Comparison of ENCODE assay signal across 8 cellular contexts in genomic region chr1:10339815-10340214, GRCh38. TPM values are rescaled to one million over a fixed set of nuclear protein-coding genes. Genes with fewer than 3 reads are reported as not detected.
A peak's percentile ranks its signal among the peaks of the same experiment; 100 is the strongest.
DNase-seq lines count a peak whose midpoint lies in the region; ATAC-seq and TF ChIP-seq lines count a peak whose summit lies in the region.

No MANE protein-coding gene starts in this region.

- DNase-seq in BE2C (peak; percentile 78), NCI-H2227 (lab: John Stamatoyannopoulos, UW; ENCODE audit: unreplicated experiment) (peak; percentile 87), dorsolateral prefrontal cortex (peak; percentile 39 to 94 (median 83)), medulla oblongata (ENCODE audit: extremely low spot score) (peak; percentile 93), NCI-H187 treated with DMSO at 0.1 percent for 48 hours (lab: John Stamatoyannopoulos, UW) (no peak)
- no peak for DNase-seq in activated CD4-positive, alpha-beta T cell treated with anti-CD3 and anti-CD28 coated beads for 36 hours

- CTCF ChIA-PET in activated CD4-positive, alpha-beta T cell treated with anti-CD3 and anti-CD28 coated beads for 36 hours (lab: Charles Lee): interaction anchor here (0.7 to 1.6 kb wide), 6 partner anchors 10 to 892 kb away, joined by 3 to 7 read pairs (median 4); partner anchors contain the start of gene KIF1B

- no peak for ATAC-seq in GM19463 (IDR thresholded peaks at IDR 0.05; ENCODE audit: unreplicated experiment)
- no peak for ATAC-seq in GM21576 (IDR thresholded peaks at IDR 0.05; ENCODE audit: unreplicated experiment)
- no peak for ATAC-seq in activated CD4-positive, alpha-beta T cell treated with anti-CD3 and anti-CD28 coated beads for 36 hours

- TF ChIP-seq CTCF in BE2C (IDR thresholded peaks at IDR 0.05; ENCODE audit: low read depth, low read length): no peak
- peak in 17 of 56 donors; percentile 9 to 55 (median 26) for TF ChIP-seq CTCF in dorsolateral prefrontal cortex (IDR thresholded peaks at IDR 0.05 in 54 of 56, conservative IDR thresholded peaks at IDR 0.05 in 2 of 56; ENCODE audit: low read depth in 1 of 56, partially characterized antibody in 56 of 56)

- H3K4me3 Mint-ChIP-seq in activated CD4-positive, alpha-beta T cell treated with anti-CD3 and anti-CD28 coated beads for 36 hours: no peak overlapping the region

- H3K27ac Mint-ChIP-seq in activated CD4-positive, alpha-beta T cell treated with anti-CD3 and anti-CD28 coated beads for 36 hours: no peak overlapping the region

- H3K36me3 Mint-ChIP-seq in activated CD4-positive, alpha-beta T cell treated with anti-CD3 and anti-CD28 coated beads for 36 hours (ENCODE audit: low read depth): peaks cover 21% of the 10 kb centered on the region

- H3K9me3 ChIP-seq in BE2C: no peaks in the 10 kb centered on the region

- no peaks in the 10 kb centered on the region for H3K9me3 Mint-ChIP-seq in activated CD4-positive, alpha-beta T cell treated with anti-CD3 and anti-CD28 coated beads for 36 hours (ENCODE audit: low read depth)

- H3K4me3 ChIP-seq in BE2C (ENCODE audit: low read depth, low read length) (peak overlapping the region; percentile 25), dorsolateral prefrontal cortex (peak overlapping the region in 20 of 59 donors; percentile 1 to 37 (median 14))

- H3K36me3 ChIP-seq in BE2C: no peaks in the 10 kb centered on the region; the same call in 1 of the 2 replicates

- H3K27me3 ChIP-seq in BE2C: no peaks in the 10 kb centered on the region
- H3K27me3 ChIP-seq in dorsolateral prefrontal cortex: no peaks in the 10 kb centered on the region

- H3K4me1 ChIP-seq in BE2C: no peaks in the 10 kb centered on the region

- H3K27me3 Mint-ChIP-seq in activated CD4-positive, alpha-beta T cell treated with anti-CD3 and anti-CD28 coated beads for 36 hours: no peaks in the 10 kb centered on the region

- H3K27ac ChIP-seq in dorsolateral prefrontal cortex: peak overlapping the region; percentile 32 to 98 (median 92)

- intact Hi-C loops in dorsolateral prefrontal cortex (cut with DNase I): loop anchor here in 1 of 2 donors (5.0 to 10.0 kb wide), 4 partner anchors 37 to 465 kb away; partner anchors contain the start of genes LZIC and NMNAT1
- intact Hi-C loops in activated CD4-positive, alpha-beta T cell treated with anti-CD3 and anti-CD28 coated beads for 36 hours (cut with DNase I, micrococcal nuclease): loop anchor here (2.0 to 5.0 kb wide), 4 partner anchors 89 to 463 kb away; partner anchors contain the start of gene KIF1B (in 1 of the 2)

- POLR2A ChIA-PET in activated CD4-positive, alpha-beta T cell treated with anti-CD3 and anti-CD28 coated beads for 36 hours (lab: Charles Lee): interaction anchor here (0.6 kb wide), 1 partner anchor 13 kb away, joined by 4 read pairs; no protein-coding TSS in a partner anchor

- no peaks in the 10 kb centered on the region for H3K4me1 Mint-ChIP-seq in activated CD4-positive, alpha-beta T cell treated with anti-CD3 and anti-CD28 coated beads for 36 hours

RNA-seq across cellular contexts. Expression of gene PGD, which starts 59.0 kb away (rescaled TPM):
- polyA plus RNA-seq in BE2C (2012; ENCODE audit: insufficient read depth, insufficient read length, low read depth): 137 TPM
- 10 to 100 TPM; 47.6 to 99.3 (median 70.6) TPM for total RNA-seq in dorsolateral prefrontal cortex
- 10 to 100 TPM; 91.6 to 93.7 TPM for total RNA-seq in activated CD4-positive, alpha-beta T cell treated with anti-CD3 and anti-CD28 coated beads for 36 hours

Comparison
In these comparisons a context has a peak if more than half of its experiments do, and no peak if none do; other contexts are left out.
1. DNase-seq: peak in BE2C (single experiment), NCI-H2227 (single experiment), dorsolateral prefrontal cortex (10 of 10) and medulla oblongata (single experiment); none in NCI-H187 treated with DMSO at 0.1 percent for 48 hours (single experiment) and activated CD4-positive, alpha-beta T cell treated with anti-CD3 and anti-CD28 coated beads for 36 hours (single experiment).